ENCODE assay signal across 8 cellular contexts in the genomic region with DNA sequence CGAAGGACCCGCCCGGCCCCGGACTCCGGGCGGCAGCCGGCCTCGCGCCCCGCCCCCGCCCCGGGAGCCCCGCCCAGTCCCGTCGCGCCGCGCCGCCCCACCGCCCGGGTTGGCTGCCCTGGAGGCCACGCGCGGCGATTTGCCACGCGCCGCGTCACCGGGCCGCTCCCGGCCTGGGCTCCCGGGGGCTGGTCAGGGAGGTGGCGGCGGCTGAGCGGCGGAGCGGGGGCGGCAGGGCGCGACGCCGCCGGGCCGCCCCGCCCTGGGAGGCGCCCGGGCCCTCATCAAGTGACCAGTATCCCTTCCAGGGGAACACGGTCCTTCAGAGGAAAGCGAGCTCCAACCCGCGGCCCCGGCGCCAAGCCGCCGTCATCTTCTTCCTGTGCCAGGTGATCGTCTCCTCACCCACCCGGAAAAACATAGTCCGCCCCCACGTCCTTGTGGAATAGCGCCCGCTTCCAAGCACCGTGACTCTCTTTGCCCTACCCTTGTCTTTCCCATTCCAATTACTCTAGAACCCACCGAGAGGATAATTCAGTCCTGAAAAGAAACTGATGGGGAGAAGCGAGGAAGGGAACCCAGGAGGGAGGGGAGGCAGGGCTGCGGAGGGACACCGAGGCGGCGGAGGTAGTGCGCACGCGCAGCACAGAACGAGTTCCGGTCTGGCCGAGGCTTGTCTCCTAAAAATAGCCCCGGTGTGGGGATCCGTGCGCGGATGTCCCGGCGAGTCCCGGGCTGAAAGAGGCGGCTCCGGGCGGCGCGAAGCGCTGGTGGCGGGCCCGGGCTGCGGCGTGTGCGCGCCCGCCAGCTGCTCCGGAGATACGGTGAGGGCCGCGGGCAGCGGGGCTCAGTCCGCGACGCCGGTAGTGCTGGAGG. TPM values are rescaled to one million over a fixed set of nuclear protein-coding genes. Genes with fewer than 3 reads are reported as not detected.
DNase-seq lines count a peak whose midpoint lies in the region; ATAC-seq and TF ChIP-seq lines count a peak whose summit lies in the region.

A gene (plus strand): TSS at position 704 of the 876 bp plus-strand sequence. CDS start 67,136 bp downstream, outside the sequence.

- H3K9me3 Mint-ChIP-seq in CD4-positive, alpha-beta T cell, result no peaks in the 10 kb centered on the region

- intact Hi-C loops in CD4-positive, alpha-beta T cell (cut with DNase I, micrococcal nuclease), result loop anchor here (1.0 to 10.0 kb wide), 7 partner anchors 68 to 1039 kb away; a partner anchor contains a TSS

- peak within 1 kb of the TSS; percentile 86 for H3K27ac ChIP-seq in CD4-positive, alpha-beta T cell (ENCODE audit: low read depth, low read length)
- peak within 1 kb of the TSS; percentile 94 for H3K27ac ChIP-seq in HL-60 (replicated peaks)
- peak within 1 kb of the TSS; percentile 99 for H3K27ac ChIP-seq in lung (ENCODE audit: low read depth in 1 of 2, low read length in 1 of 2)

- POLR2A ChIA-PET in CD4-positive, alpha-beta T cell (lab: Charles Lee), result interaction anchor here (0.6 to 3.1 kb wide), 17 partner anchors 14 to 315 kb away, joined by 3 to 17 read pairs (median 3); a partner anchor contains a TSS

- peak within 1 kb of the TSS; percentile 76 for H3K4me3 ChIP-seq in HL-60 (replicated peaks; ENCODE audit: insufficient read depth, low read length)
- H3K4me3 ChIP-seq in lung, result peak within 1 kb of the TSS; percentile 88

- H3K4me3 Mint-ChIP-seq in CD4-positive, alpha-beta T cell, result peak within 1 kb of the TSS; percentile 97

- CTCF ChIA-PET in CD4-positive, alpha-beta T cell (lab: Charles Lee), result interaction anchor here (2.0 kb wide), 1 partner anchor 138 kb away, joined by 7 read pairs; no protein-coding TSS in a partner anchor

- TF ChIP-seq CTCF in CD4-positive, alpha-beta T cell (IDR thresholded peaks at IDR 0.05), result no peak
- TF ChIP-seq CTCF in HL-60 (IDR thresholded peaks at IDR 0.05; ENCODE audit: insufficient read depth, low read length), result no peak
- no peak for TF ChIP-seq CTCF in lung (IDR thresholded peaks at IDR 0.05; ENCODE audit: control extremely low read depth, extremely low read depth)

- peaks cover 57% of the 10 kb centered on the region for H3K4me1 Mint-ChIP-seq in CD4-positive, alpha-beta T cell (ENCODE audit: low read depth)

- no peaks in the 10 kb centered on the region for H3K9me3 ChIP-seq in CD4-positive, alpha-beta T cell (ENCODE audit: control insufficient read depth, low read length)
- H3K9me3 ChIP-seq in lung (ENCODE audit: control insufficient read depth in 2 of 2, insufficient read depth in 1 of 2, low read length in 1 of 2), result no peaks in the 10 kb centered on the region

- H3K4me1 ChIP-seq in lung (ENCODE audit: control insufficient read depth in 2 of 2, insufficient read depth in 2 of 2, low read length in 2 of 2), result peaks cover 2 to 3% of the 10 kb centered on the region in 2 donors

- 0% methylated on average over 50 to 104 of the region's 104 CpGs for WGBS in lung, 2 donors

- H3K36me3 Mint-ChIP-seq in CD4-positive, alpha-beta T cell (ENCODE audit: low read depth), result peaks cover 16% of the 10 kb centered on the region

- H3K27ac Mint-ChIP-seq in CD4-positive, alpha-beta T cell, result peak within 1 kb of the TSS; percentile 96

- peak; percentile 84 to 91 (median 87) for DNase-seq in CD4-positive, alpha-beta T cell
- DNase-seq in HL-60 (ENCODE audit: low read depth in 1 of 2, low spot score in 1 of 2), result peak; percentile 81 to 94
- DNase-seq in NK-92 treated with Interleukin-12 subunit alpha and Interleukin-12 subunit beta, amount 100 ng/mL, for 24 hours (lab: John Stamatoyannopoulos, UW), result peak; percentile 98
- DNase-seq in activated CD8-positive, alpha-beta memory T cell treated with anti-CD3 and anti-CD28 coated beads for 24 hours, result peak; percentile 96
- peak; percentile 85 for DNase-seq in effector CD8-positive, alpha-beta T cell (lab: John Stamatoyannopoulos, UW)
- peak; percentile 95 for DNase-seq in lung (ENCODE audit: low spot score)
- peak; percentile 82 to 90 (median 86) for DNase-seq in stimulated activated CD4-positive, alpha-beta T cell treated with anti-CD3 and anti-CD28 coated beads, TNF-alpha, amount 100 ng/mL, for 24 hours (ENCODE audit: low read depth in 3 of 3)

- H3K36me3 ChIP-seq in lung (ENCODE audit: control insufficient read depth in 2 of 2, insufficient read depth in 2 of 2, low read length in 2 of 2), result no peaks in the 10 kb centered on the region

- no peaks in the 10 kb centered on the region for H3K27me3 Mint-ChIP-seq in CD4-positive, alpha-beta T cell

- ATAC-seq in CD4-positive, alpha-beta T cell (ENCODE audit: poor library complexity), result peak; percentile 69
- ATAC-seq in GM19455 (IDR thresholded peaks at IDR 0.05; ENCODE audit: unreplicated experiment) (peak; percentile 62), lung (ENCODE audit: insufficient read depth, low FRiP score) (peak; percentile 86)

- no peaks in the 10 kb centered on the region for H3K27me3 ChIP-seq in CD4-positive, alpha-beta T cell (ENCODE audit: control insufficient read depth, insufficient read depth, low read length)
- no peaks in the 10 kb centered on the region for H3K27me3 ChIP-seq in HL-60 (ENCODE audit: insufficient read depth, poor library complexity, severe bottlenecking)
- no peaks in the 10 kb centered on the region for H3K27me3 ChIP-seq in lung (ENCODE audit: control insufficient read depth, insufficient read depth)

RNA-seq across cellular contexts. Expression of the gene that starts here (rescaled TPM):
- 10 to 100 TPM; 23.2 to 24.9 TPM for total RNA-seq in CD4-positive, alpha-beta T cell
- 100 to 1,000 TPM in 1 of 2 donors, 10 to 100 TPM in 1; 65.5 to 140 TPM for total RNA-seq in lung
- polyA plus RNA-seq in lung, result 10 to 100 TPM; 26.0 to 30.6 TPM

Comparison
In these comparisons a context has a peak if more than half of its experiments do, and no peak if none do; other contexts are left out.
1. Peak in every context shown above with its lines: DNase-seq, ATAC-seq, H3K4me3 ChIP-seq and H3K27ac ChIP-seq.